ENCODE assay signal across 8 cellular contexts in the genomic region with DNA sequence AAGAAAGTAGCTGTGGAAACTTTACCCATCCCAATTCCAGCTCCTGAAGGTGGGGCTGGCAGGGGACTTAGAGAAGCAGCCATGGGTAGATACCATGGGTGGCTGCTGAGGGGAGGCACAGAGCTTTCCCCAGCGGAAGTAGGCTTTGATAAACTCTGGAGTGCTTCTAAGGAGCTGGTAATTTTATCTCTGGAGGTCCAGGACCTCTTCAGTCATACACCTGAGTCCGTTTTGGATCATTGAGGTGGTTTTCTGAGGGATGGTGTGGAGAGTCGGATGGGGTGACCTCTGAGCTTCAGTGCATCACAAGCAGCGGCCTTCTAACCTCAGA. TPM values are rescaled to one million over a fixed set of nuclear protein-coding genes. Genes with fewer than 3 reads are reported as not detected.
DNase-seq lines count a peak whose midpoint lies in the region; ATAC-seq and TF ChIP-seq lines count a peak whose summit lies in the region.

No MANE protein-coding gene starts in this region.

- peaks cover 7% of the 10 kb centered on the region for H3K27me3 Mint-ChIP-seq in nephron progenitor cell (ENCODE audit: low read depth, poor library complexity)

- H3K4me1 ChIP-seq in DOHH2 (ENCODE audit: control insufficient read depth, low read length) (peaks cover 32% of the 10 kb centered on the region), HUES6 (ENCODE audit: control insufficient read depth, insufficient read depth, low read length) (peaks cover 25% of the 10 kb centered on the region), esophagus (ENCODE audit: control insufficient read depth in 2 of 2, insufficient read depth in 2 of 2, low read length in 1 of 2) (peaks cover 3 to 5% of the 10 kb centered on the region in 2 donors)

- H3K9ac ChIP-seq in HUES6 (ENCODE audit: low read length), result peak overlapping the region; percentile 65

- H3K4me1 Mint-ChIP-seq in nephron progenitor cell, result peaks cover 7% of the 10 kb centered on the region

- peaks cover 21% of the 10 kb centered on the region for H3K9me3 Mint-ChIP-seq in nephron progenitor cell

- H3K9me2 ChIP-seq in DOHH2 (replicated peaks; ENCODE audit: control insufficient read depth, low read length), result no peaks in the 10 kb centered on the region

- no peaks in the 10 kb centered on the region for H4K20me1 ChIP-seq in DOHH2 (ENCODE audit: control insufficient read depth, insufficient read depth, low read depth, low read length)

- DNase-seq in Ammon's horn (ENCODE audit: low spot score), result no peak
- DNase-seq in C1 segment of cervical spinal cord (lab: John Stamatoyannopoulos, UW), result no peak
- no peak for DNase-seq in SK-N-DZ (ENCODE audit: low spot score)
- no peak for DNase-seq in nephron progenitor cell

- 58 to 84% methylated on average over 4 of the region's 4 CpGs for WGBS in esophagus, 2 donors

- H3K27ac ChIP-seq in DOHH2 (ENCODE audit: low read depth, low read length) (peak overlapping the region; percentile 87), HUES6 (ENCODE audit: low read depth, low read length) (peak overlapping the region; percentile 33; the same call in 1 of the 2 replicates), esophagus (ENCODE audit: low read depth in 2 of 2, low read length in 1 of 2) (peak overlapping the region; percentile 0 to 59)

- H3K27ac Mint-ChIP-seq in nephron progenitor cell, result no peak overlapping the region

- H3K9me3 ChIP-seq in DOHH2 (ENCODE audit: control insufficient read depth, insufficient read depth, low read length), result no peaks in the 10 kb centered on the region
- H3K9me3 ChIP-seq in HUES6 (ENCODE audit: control insufficient read depth, insufficient read depth, low read depth, low read length), result peaks cover 6% of the 10 kb centered on the region
- H3K9me3 ChIP-seq in esophagus (ENCODE audit: control insufficient read depth in 2 of 2, insufficient read depth in 1 of 2, low read depth in 1 of 2, low read length in 1 of 2), result no peaks in the 10 kb centered on the region

- no peaks in the 10 kb centered on the region for H3F3A ChIP-seq in DOHH2 (ENCODE audit: control insufficient read depth, insufficient read depth)

- peaks cover 10% of the 10 kb centered on the region for H3K36me3 ChIP-seq in DOHH2 (ENCODE audit: control insufficient read depth, low read length)
- H3K36me3 ChIP-seq in HUES6 (ENCODE audit: control insufficient read depth, insufficient read depth, low read length), result no peaks in the 10 kb centered on the region
- H3K36me3 ChIP-seq in esophagus (ENCODE audit: control insufficient read depth in 2 of 2, insufficient read depth in 2 of 2, low read length in 1 of 2), result no peaks in the 10 kb centered on the region

- no peaks in the 10 kb centered on the region for H3K36me3 Mint-ChIP-seq in nephron progenitor cell (ENCODE audit: low read depth)

- no peaks in the 10 kb centered on the region for H3K79me2 ChIP-seq in DOHH2 (ENCODE audit: control insufficient read depth, low read length)

- TF ChIP-seq CTCF in DOHH2 (IDR thresholded peaks at IDR 0.05; ENCODE audit: low read depth, low read length, poor library complexity, severe bottlenecking) (no peak), nephron progenitor cell (IDR thresholded peaks at IDR 0.05) (no peak)

- no peaks in the 10 kb centered on the region for H3K27me3 ChIP-seq in DOHH2 (ENCODE audit: control insufficient read depth, low read length)
- no peaks in the 10 kb centered on the region for H3K27me3 ChIP-seq in HUES6 (ENCODE audit: control insufficient read depth, insufficient read depth, low read length)
- no peaks in the 10 kb centered on the region for H3K27me3 ChIP-seq in esophagus (ENCODE audit: control insufficient read depth in 1 of 2, insufficient read depth in 2 of 2, low read length in 2 of 2)

- peak overlapping the region; percentile 70 for H3K4me2 ChIP-seq in DOHH2 (ENCODE audit: low read length)

- H3K4me3 Mint-ChIP-seq in nephron progenitor cell, result no peak overlapping the region

- peak; percentile 21 for ATAC-seq in GM21576 (IDR thresholded peaks at IDR 0.05; ENCODE audit: unreplicated experiment)

- H3K4me3 ChIP-seq in DOHH2 (ENCODE audit: low read length) (peak overlapping the region; percentile 59), HUES6 (ENCODE audit: low read depth, low read length) (no peak overlapping the region), esophagus (ENCODE audit: low read depth in 1 of 2, low read length in 2 of 2) (no peak overlapping the region)

RNA-seq across cellular contexts. Expression of gene BMP10, which starts 36.7 kb away (rescaled TPM):
- polyA plus RNA-seq in esophagus, result not detected
- polyA plus RNA-seq in SK-N-DZ (2014; cell fraction: cytosol; rRNA removed), result not detected in 2 replicates
- polyA plus RNA-seq in SK-N-DZ (2014; cell fraction: nucleus; rRNA removed), result not detected in 2 replicates

RNA-seq across cellular contexts. Expression of gene GKN2, which starts 44.8 kb away (rescaled TPM):
- 1 to 10 TPM in 1 of 2 donors, not detected in 1; 2.6 TPM for polyA plus RNA-seq in esophagus
- polyA plus RNA-seq in SK-N-DZ (2014; cell fraction: cytosol; rRNA removed), result not detected in 2 replicates
- not detected in 2 replicates for polyA plus RNA-seq in SK-N-DZ (2014; cell fraction: nucleus; rRNA removed)

Comparison
In these comparisons a context has a peak if more than half of its experiments do, and no peak if none do; other contexts are left out.
1. H3K27ac ChIP-seq: peak in every context shown above with its lines; median percentile 87 in DOHH2; 33 in HUES6; 30 in esophagus.